11 cellular contexts compared by ENCODE assay signal in genomic region chr9:134329886-134330285, GRCh38. TPM values are rescaled to one million over a fixed set of nuclear protein-coding genes. Genes with fewer than 3 reads are reported as not detected.
DNase-seq lines count a peak whose midpoint lies in the region; ATAC-seq and TF ChIP-seq lines count a peak whose summit lies in the region.
"Had no signal": no experiment of that assay in that cellular context is flagged by ENCODE, and none has a peak within 500 bp of the region (broad histone marks: within the 10 kb centered on the region; RNA-seq: fewer than 3 reads in every experiment).

No MANE protein-coding gene starts in this region.

- peak overlapping the region; percentile 81 for H3K4me3 Mint-ChIP-seq in MCF 10A (ENCODE audit: unreplicated experiment)

- H3K36me3 ChIP-seq in right atrium auricular region: no peaks in the 10 kb centered on the region

- H3K9me3 Mint-ChIP-seq in MCF 10A (ENCODE audit: unreplicated experiment): no peaks in the 10 kb centered on the region

- H3K4me1 Mint-ChIP-seq in MCF 10A (ENCODE audit: insufficient read depth, unreplicated experiment): peaks cover 37% of the 10 kb centered on the region

- WGBS in lower leg skin, 2 donors: 24 to 34% methylated on average over 5 of the region's 5 CpGs

- POLR2A ChIA-PET in MCF 10A (lab: Yijun Ruan, JAX): interaction anchor here (0.7 to 4.2 kb wide), 5 partner anchors 16 to 43 kb away, joined by 3 to 30 read pairs (median 4); no protein-coding TSS in a partner anchor

- H3K4me3 ChIP-seq in right atrium auricular region (peak overlapping the region in 1 of 2 donors; percentile 80), lower leg skin (ENCODE audit: low read depth, poor library complexity, severe bottlenecking) (no peak overlapping the region)

- H3K27ac ChIP-seq in right atrium auricular region: peak overlapping the region; percentile 88 to 89

- no peak for TF ChIP-seq POLR2A in lower leg skin (IDR thresholded peaks at IDR 0.05)

- CTCF ChIA-PET in MCF 10A (lab: Yijun Ruan, JAX): interaction anchor here (0.6 to 0.8 kb wide), 2 partner anchors 29 to 55 kb away, joined by 4 to 5 read pairs; no protein-coding TSS in a partner anchor

- no peak for ATAC-seq in activated CD4-positive, CD25-positive, alpha-beta regulatory T cell treated with anti-CD3 and anti-CD28 coated beads, Interleukin-2, amount 50 U/mL, for 24 hours
- ATAC-seq in HG03135 (IDR thresholded peaks at IDR 0.05; ENCODE audit: unreplicated experiment): no peak

- H3K27ac Mint-ChIP-seq in MCF 10A (ENCODE audit: low read depth, unreplicated experiment): peak overlapping the region; percentile 61

- H3K36me3 Mint-ChIP-seq in MCF 10A (ENCODE audit: insufficient read depth, unreplicated experiment): peaks cover 7% of the 10 kb centered on the region

- H3K27me3 Mint-ChIP-seq in MCF 10A (ENCODE audit: insufficient read depth, unreplicated experiment): no peaks in the 10 kb centered on the region

- peak; percentile 13 for DNase-seq in CD1c-positive myeloid dendritic cell (ENCODE audit: extremely low spot score)
- DNase-seq in MCF 10A (ENCODE audit: unreplicated experiment): peak; percentile 27
- DNase-seq in right atrium auricular region (ENCODE audit: low spot score): no peak
- DNase-seq in renal cortical epithelial cell (ENCODE audit: low read depth): peak; percentile 33
- DNase-seq in lower leg skin (ENCODE audit: low spot score in 2 of 2): no peak
- DNase-seq in KG1 (lab: John Stamatoyannopoulos, UW): no peak
- DNase-seq: NCI-H1105 treated with DMSO at 0.1 percent for 48 hours, occipital lobe, SHP77 treated with DMSO at 0.1 percent for 48 hours had no signal

- BruUV-seq in MCF 10A (replicated peaks; lab: Mats Ljungman, UMichigan): no TSS peak

- no peak for TF ChIP-seq CTCF in MCF 10A (IDR thresholded peaks at IDR 0.05; ENCODE audit: unreplicated experiment)
- no peak for TF ChIP-seq CTCF in right atrium auricular region (IDR thresholded peaks at IDR 0.05)
- TF ChIP-seq CTCF in lower leg skin (IDR thresholded peaks at IDR 0.05): no peak

- intact Hi-C loops in MCF 10A (cut with micrococcal nuclease) (loop anchor here (5.0 kb wide), 1 partner anchor 153 kb away; no protein-coding TSS in a partner anchor), lower leg skin (cut with DNase I; ENCODE audit: low total_unique reads) (loop anchor here (10.0 kb wide), 2 partner anchors 65 to 155 kb away; no protein-coding TSS in a partner anchor)

- H3K27me3 ChIP-seq in right atrium auricular region: no peaks in the 10 kb centered on the region

- no peaks in the 10 kb centered on the region for H3K9me3 ChIP-seq in right atrium auricular region

- peaks cover 0 to 83% of the 10 kb centered on the region in 2 donors for H3K4me1 ChIP-seq in right atrium auricular region

RNA-seq across cellular contexts. Expression of gene RXRA, which starts 3.6 kb away (rescaled TPM):
- total RNA-seq in MCF 10A (2022) (57.7 and 65.5 TPM in 2 replicates), right atrium auricular region (10 to 100 TPM; 34.5 to 50.8 TPM), renal cortical epithelial cell (8.3 and 26.5 TPM in 2 replicates), lower leg skin (100 to 1,000 TPM; 143 to 242 (median 166) TPM)

Comparison
In these comparisons a context has a peak if more than half of its experiments do, and no peak if none do; other contexts are left out.
1. DNase-seq: peak in CD1c-positive myeloid dendritic cell (single experiment), MCF 10A (single experiment) and renal cortical epithelial cell (single experiment); none in right atrium auricular region (single experiment), lower leg skin (0 of 2) and KG1 (single experiment).